Comparison of ENCODE assay signal across 1 cellular context in the genomic region with DNA sequence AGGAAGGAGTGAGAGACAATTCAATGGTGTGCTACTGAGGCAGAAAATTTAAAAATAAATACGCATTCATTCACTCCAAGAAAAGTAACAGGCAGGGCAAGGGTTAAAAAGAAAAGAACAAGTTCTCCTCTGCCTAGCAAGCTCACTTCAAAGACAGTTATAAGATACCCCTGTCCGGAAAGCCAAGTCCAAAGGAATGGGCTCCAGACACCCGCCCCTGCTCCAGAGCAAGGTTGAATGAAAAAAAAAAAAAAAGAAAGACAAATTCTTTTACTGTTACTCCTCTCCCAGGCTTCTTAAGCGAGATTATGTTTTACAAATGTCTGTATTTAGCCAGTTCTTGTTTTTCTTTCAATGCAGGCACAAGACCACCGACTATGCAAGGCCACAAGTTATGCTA.
TF ChIP-seq lines count a peak whose summit lies in the region.

No MANE protein-coding gene starts in this region.

TF ChIP-seq in IMR-90, 13 proteins besides CTCF, POLR2A, EP300 and RAD21:
- no peak for TF ChIP-seq NFE2L2 (IDR thresholded peaks at IDR 0.05; ENCODE audit: low read depth, low read length)
